10 cellular contexts compared by ENCODE assay signal in genomic region chrX:682892-683291, GRCh38. TPM values are rescaled to one million over a fixed set of nuclear protein-coding genes. Genes with fewer than 3 reads are reported as not detected.
"Had no signal": no experiment of that assay in that cellular context is flagged by ENCODE, and none has a peak within 500 bp of the region (broad histone marks: within the 10 kb centered on the region; RNA-seq: fewer than 3 reads in every experiment).

No MANE protein-coding gene starts in this region.

- H3K4me3 ChIP-seq: K562 had no signal

- H3K27me3 Mint-ChIP-seq: IgD-negative memory B cell had no signal

- ATAC-seq: K562 had no signal

- H3K9ac ChIP-seq: KMS-11 had no signal

- H3K4me2 ChIP-seq: KMS-11 had no signal

- H3K27ac ChIP-seq: HL-60, KMS-11 had no signal

- H3K27ac Mint-ChIP-seq: IgD-negative memory B cell had no signal

- H3K4me3 Mint-ChIP-seq: IgD-negative memory B cell had no signal

- FAIRE-seq: HTR-8/SVneo, K562 had no signal

- DNase-seq: IMR-90, KBM-7, KG1 had no signal

- H3K4me1 Mint-ChIP-seq: IgD-negative memory B cell had no signal

RNA-seq across cellular contexts. Expression of gene SHOX, which starts 52.3 kb away (rescaled TPM):
- total RNA-seq: HT-29, HT1080, IMR-90, K562 had no signal
- polyA plus RNA-seq: IgD-negative memory B cell, IMR-90, K562 had no signal
